Comparison of ENCODE assay signal across 24 cellular contexts in the genomic region with DNA sequence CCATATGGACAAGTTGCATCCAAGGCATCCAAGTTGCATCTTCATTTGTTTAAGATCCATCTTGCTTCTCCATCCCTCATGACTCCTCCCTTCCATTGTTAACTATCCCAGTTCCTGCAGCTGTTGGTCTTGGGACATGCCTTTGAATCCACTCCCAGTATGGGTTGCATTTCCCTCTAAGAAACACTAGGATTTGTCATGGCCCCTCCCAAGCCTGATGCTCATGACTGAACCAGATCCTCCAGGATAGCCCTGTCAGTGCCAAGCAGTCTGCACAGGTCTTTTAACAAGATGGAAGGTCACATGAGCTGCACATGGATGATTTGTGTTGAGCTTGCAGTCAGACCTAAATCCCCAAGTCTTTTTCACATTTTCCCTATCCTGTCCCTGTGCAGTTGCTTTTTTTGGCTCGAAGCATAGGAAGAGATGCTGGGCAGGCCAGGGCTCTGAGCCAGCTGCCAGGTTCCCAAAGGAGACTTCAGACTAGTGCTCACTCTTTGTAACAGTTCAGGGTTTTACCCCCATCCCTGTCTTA. TPM values are rescaled to one million over a fixed set of nuclear protein-coding genes. Genes with fewer than 3 reads are reported as not detected.
DNase-seq lines count a peak whose midpoint lies in the region; ATAC-seq and TF ChIP-seq lines count a peak whose summit lies in the region.
"Had no signal": no experiment of that assay in that cellular context is flagged by ENCODE, and none has a peak within 500 bp of the region (broad histone marks: within the 10 kb centered on the region; RNA-seq: fewer than 3 reads in every experiment).

No MANE protein-coding gene starts in this region.

- peaks cover 8% of the 10 kb centered on the region for H3K4me1 ChIP-seq in fibroblast of lung (ENCODE audit: control insufficient read depth, extremely low read depth, insufficient read depth, low read length)

- peak overlapping the region; percentile 97 for H3K27ac Mint-ChIP-seq in T-helper 17 cell
- H3K27ac Mint-ChIP-seq: activated B cell treated with CpG ODN at 0.5 μM for 24 hours; stimulated activated effector memory CD8-positive, alpha-beta T cell treated with anti-CD3 and anti-CD28 coated beads, Interleukin-12 subunit alpha, Interleukin-12 subunit beta, amount 100 ng/mL, for 72 hours had no signal

- no peak overlapping the region for H2AFZ ChIP-seq in fibroblast of lung (ENCODE audit: low read length)
- H2AFZ ChIP-seq: hepatocyte, parathyroid adenoma had no signal

- peaks cover 3% of the 10 kb centered on the region for H3K36me3 ChIP-seq in fibroblast of lung (ENCODE audit: control insufficient read depth, insufficient read depth, low read length)

- ATAC-seq in T-helper 17 cell, result no peak
- peak; percentile 6 for ATAC-seq in sciatic nerve
- ATAC-seq: Panc1; stimulated activated effector memory CD8-positive, alpha-beta T cell treated with anti-CD3 and anti-CD28 coated beads, Interleukin-12 subunit alpha, Interleukin-12 subunit beta, amount 100 ng/mL, for 72 hours had no signal

- DNase-seq in DMS 273 (lab: John Stamatoyannopoulos, UW; ENCODE audit: unreplicated experiment), result peak; percentile 18
- DNase-seq in DMS 273 treated with DMSO at 0.1 percent for 48 hours (lab: John Stamatoyannopoulos, UW), result no peak
- no peak for DNase-seq in T-helper 17 cell
- DNase-seq in fibroblast of lung (ENCODE audit: low read depth in 2 of 2), result peak; percentile 28 to 32
- DNase-seq in sciatic nerve (ENCODE audit: low spot score), result no peak
- no peak for DNase-seq in T-helper 2 cell
- no peak for DNase-seq in NCI-H2107 treated with DMSO at 0.1 percent for 48 hours (lab: John Stamatoyannopoulos, UW; ENCODE audit: unreplicated experiment)
- DNase-seq in SKM-1 treated with dmso at 0.1 percent for 144 hours (lab: John Stamatoyannopoulos, UW; ENCODE audit: unreplicated experiment), result no peak
- DNase-seq: activated B cell treated with CpG ODN at 0.5 μM for 24 hours, amygdala, C1 segment of cervical spinal cord, cortex of kidney, DMS79 treated with DMSO at 0.1 percent for 48 hours, NCI-H2107, NCI-H526 treated with DMSO at 0.1 percent for 48 hours, SW 1271, tibial artery had no signal

- H3K4me1 Mint-ChIP-seq in T-helper 17 cell, result peaks cover 45% of the 10 kb centered on the region

- H3K27me3 Mint-ChIP-seq in T-helper 17 cell, result no peaks in the 10 kb centered on the region
- H3K27me3 Mint-ChIP-seq: activated B cell treated with CpG ODN at 0.5 μM for 24 hours, IgD-negative memory B cell had no signal

- H3K36me3 Mint-ChIP-seq in T-helper 17 cell (ENCODE audit: low read depth), result peaks cover 3% of the 10 kb centered on the region

- no peaks in the 10 kb centered on the region for H4K20me1 ChIP-seq in fibroblast of lung (ENCODE audit: control insufficient read depth, extremely low read depth, insufficient read depth, low read length)

- H3K9me3 ChIP-seq in T-helper 17 cell (ENCODE audit: control insufficient read depth, low read length, poor library complexity, severe bottlenecking) (no peaks in the 10 kb centered on the region), fibroblast of lung (ENCODE audit: control insufficient read depth, insufficient read depth, low read depth, low read length) (no peaks in the 10 kb centered on the region)
- H3K9me3 ChIP-seq: tibial artery had no signal

- H3K79me2 ChIP-seq in fibroblast of lung (ENCODE audit: control insufficient read depth, insufficient read depth, low read length), result peaks cover 13% of the 10 kb centered on the region

- H3K27ac ChIP-seq in fibroblast of lung (ENCODE audit: insufficient read depth, low read length), result no peak overlapping the region
- H3K27ac ChIP-seq: 22Rv1, parathyroid adenoma, tibial artery had no signal

- no peak overlapping the region for H3K4me3 ChIP-seq in fibroblast of lung (replicated peaks in 1 of 4; ENCODE audit: control extremely low read depth in 1 of 4, insufficient read depth in 1 of 4, low read depth in 3 of 4, low read length in 4 of 4)
- H3K4me3 ChIP-seq: hepatocyte, smooth muscle cell, tibial artery had no signal

- no peaks in the 10 kb centered on the region for H3K27me3 ChIP-seq in fibroblast of lung (ENCODE audit: control insufficient read depth, insufficient read depth, low read length)
- H3K27me3 ChIP-seq: hepatocyte, tibial artery had no signal

- no peak overlapping the region for H3K4me2 ChIP-seq in fibroblast of lung (ENCODE audit: extremely low read depth, insufficient read depth, low read length)
- H3K4me2 ChIP-seq: hepatocyte, smooth muscle cell had no signal

- intact Hi-C loops in sciatic nerve (cut with DNase I), result no loop called here

- peak overlapping the region; percentile 36 for H3K4me3 Mint-ChIP-seq in T-helper 17 cell
- H3K4me3 Mint-ChIP-seq: activated B cell treated with CpG ODN at 0.5 μM for 24 hours; stimulated activated effector memory CD8-positive, alpha-beta T cell treated with anti-CD3 and anti-CD28 coated beads, Interleukin-12 subunit alpha, Interleukin-12 subunit beta, amount 100 ng/mL, for 72 hours had no signal

- no peak for TF ChIP-seq CTCF in fibroblast of lung (conservative IDR thresholded peaks at IDR 0.05 in 1 of 2, IDR thresholded peaks at IDR 0.05 in 1 of 2; ENCODE audit: low read depth in 1 of 2, low read length in 2 of 2)

- no peak overlapping the region for H3K9ac ChIP-seq in fibroblast of lung (ENCODE audit: insufficient read depth, low read length)
- H3K9ac ChIP-seq: parathyroid adenoma had no signal

RNA-seq across cellular contexts. Expression of a gene that starts 4.2 kb away (rescaled TPM):
- total RNA-seq in T-helper 17 cell (10 to 100 TPM; 27.5 to 28.4 TPM), fibroblast of lung (20.0 and 27.1 TPM in 2 replicates), sciatic nerve (31.1 TPM)
- polyA plus RNA-seq in fibroblast of lung, result 39.3 and 59.9 TPM in 2 replicates
- 33.5 and 45.6 TPM in 2 replicates for polyA plus RNA-seq in fibroblast of lung (2012)
- 84.8 and 97.0 TPM in 2 replicates for polyA minus RNA-seq in fibroblast of lung (ENCODE audit: low replicate concordance)

RNA-seq across cellular contexts. Expression of a gene that starts 9.6 kb away (rescaled TPM):
- total RNA-seq in T-helper 17 cell, result 10 to 100 TPM; 10.2 to 15.5 TPM
- total RNA-seq in fibroblast of lung, result 49.2 and 61.4 TPM in 2 replicates
- polyA plus RNA-seq in fibroblast of lung, result 4.0 and 5.3 TPM in 2 replicates
- 10.5 and 12.8 TPM in 2 replicates for polyA plus RNA-seq in fibroblast of lung (2012)
- polyA minus RNA-seq in fibroblast of lung (ENCODE audit: low replicate concordance), result 15.7 and 34.8 TPM in 2 replicates
- 20.4 TPM for total RNA-seq in sciatic nerve

RNA-seq across cellular contexts. Expression of a gene that starts 25.2 kb away (rescaled TPM):
- total RNA-seq in T-helper 17 cell, result 10 to 100 TPM; 23.7 to 26.3 TPM
- total RNA-seq in fibroblast of lung, result 52.1 and 60.9 TPM in 2 replicates
- polyA plus RNA-seq in fibroblast of lung, result 81.0 and 111 TPM in 2 replicates
- 119 and 155 TPM in 2 replicates for polyA plus RNA-seq in fibroblast of lung (2012)
- polyA minus RNA-seq in fibroblast of lung (ENCODE audit: low replicate concordance), result 53.3 and 64.5 TPM in 2 replicates
- 46.0 TPM for total RNA-seq in sciatic nerve

RNA-seq across cellular contexts. Expression of a gene that starts 25.5 kb away (rescaled TPM):
- total RNA-seq in T-helper 17 cell, result 10 to 100 TPM; 31.1 TPM
- total RNA-seq in fibroblast of lung, result 54.5 and 72.2 TPM in 2 replicates
- 44.3 and 54.0 TPM in 2 replicates for polyA plus RNA-seq in fibroblast of lung
- 54.7 and 66.3 TPM in 2 replicates for polyA plus RNA-seq in fibroblast of lung (2012)
- 99.7 and 141 TPM in 2 replicates for polyA minus RNA-seq in fibroblast of lung (ENCODE audit: low replicate concordance)
- total RNA-seq in sciatic nerve, result 53.4 TPM

RNA-seq across cellular contexts. Expression of a gene that starts 28.0 kb away (rescaled TPM):
- 1 to 10 TPM in 1 of 2 donors, under 1 TPM in 1; 0.97 to 1.5 TPM for total RNA-seq in T-helper 17 cell
- not detected in 2 replicates for total RNA-seq in fibroblast of lung
- polyA plus RNA-seq in fibroblast of lung, result 0.06 and 0.12 TPM in 2 replicates
- 0.16 and 0.17 TPM in 2 replicates for polyA plus RNA-seq in fibroblast of lung (2012)
- polyA minus RNA-seq in fibroblast of lung (ENCODE audit: low replicate concordance), result not detected in 2 replicates
- total RNA-seq in sciatic nerve, result 1.8 TPM
- total RNA-seq: smooth muscle cell had no signal
- polyA plus RNA-seq: smooth muscle cell had no signal

Comparison
In these comparisons a context has a peak if more than half of its experiments do, and no peak if none do; other contexts are left out.
1. DNase-seq: peak in DMS 273 (single experiment) and fibroblast of lung (2 of 2); none in DMS 273 treated with DMSO at 0.1 percent for 48 hours (single experiment), T-helper 17 cell (0 of 3), sciatic nerve (single experiment), T-helper 2 cell (0 of 5), NCI-H2107 treated with DMSO at 0.1 percent for 48 hours (single experiment) and SKM-1 treated with dmso at 0.1 percent for 144 hours (single experiment).